ENCODE assay signal across 30 cellular contexts in genomic region chr12:100564090-100564489, GRCh38. TPM values are rescaled to one million over a fixed set of nuclear protein-coding genes. Genes with fewer than 3 reads are reported as not detected.
A peak's percentile ranks its signal among the peaks of the same experiment; 100 is the strongest.
DNase-seq lines count a peak whose midpoint lies in the region; ATAC-seq, FAIRE-seq and TF ChIP-seq lines count a peak whose summit lies in the region.
"Had no signal": no experiment of that assay in that cellular context is flagged by ENCODE, and none has a peak within 500 bp of the region (broad histone marks: within the 10 kb centered on the region; RNA-seq: fewer than 3 reads in every experiment).

No MANE protein-coding gene starts in this region.

- no peak overlapping the region for H3K27ac ChIP-seq in A549
- H3K27ac ChIP-seq in IMR-90 (ENCODE audit: insufficient read depth, low read length): no peak overlapping the region
- H3K27ac ChIP-seq in naive thymus-derived CD4-positive, alpha-beta T cell (ENCODE audit: low read depth, low read length): no peak overlapping the region
- no peak overlapping the region for H3K27ac ChIP-seq in psoas muscle
- H3K27ac ChIP-seq: ascending aorta, cardiac muscle cell, colonic mucosa, gastrocnemius medialis, neutrophil, suprapubic skin, upper lobe of right lung, WERI-Rb-1 had no signal

- no peak overlapping the region for H3K4me2 ChIP-seq in A549
- H3K4me2 ChIP-seq in IMR-90 (ENCODE audit: low read depth, low read length): no peak overlapping the region

- H3K4me3 ChIP-seq in A549: no peak overlapping the region
- no peak overlapping the region for H3K4me3 ChIP-seq in IMR-90 (ENCODE audit: insufficient read depth, low read depth, low read length)
- H3K4me3 ChIP-seq in fibroblast of pulmonary artery (replicated peaks; ENCODE audit: low read depth, low read length): no peak overlapping the region
- no peak overlapping the region for H3K4me3 ChIP-seq in naive thymus-derived CD4-positive, alpha-beta T cell (ENCODE audit: low read length)
- H3K4me3 ChIP-seq in psoas muscle: no peak overlapping the region
- H3K4me3 ChIP-seq: ascending aorta, cardiac muscle cell, colonic mucosa, gastrocnemius medialis, suprapubic skin, upper lobe of right lung had no signal

- H2AK9ac ChIP-seq in IMR-90 (replicated peaks; ENCODE audit: low read depth, low read length, poor library complexity): no peak overlapping the region

- H3K9ac ChIP-seq in IMR-90 (ENCODE audit: low read depth, low read length): no peak overlapping the region

- H2BK15ac ChIP-seq in IMR-90 (ENCODE audit: low read depth, low read length): no peak overlapping the region

- H3K36me3 Mint-ChIP-seq in naive thymus-derived CD4-positive, alpha-beta T cell: no peaks in the 10 kb centered on the region
- H3K36me3 Mint-ChIP-seq: stimulated activated naive B cell treated with anti-CD40 and anti-IgM and Interleukin-4, amounts not matched to agents 10 μg/mL and 1 μg/mL and 100 μg/mL, for 72 hours; T-cell had no signal

- no peak overlapping the region for H3K27ac Mint-ChIP-seq in naive thymus-derived CD4-positive, alpha-beta T cell
- H3K27ac Mint-ChIP-seq: activated T-cell treated with anti-CD3 and anti-CD28 coated beads, Interleukin-2, amount 50 U/mL, for 24 hours; CD4-positive, alpha-beta T cell; effector memory CD8-positive, alpha-beta T cell; stimulated activated naive B cell treated with anti-CD40 and anti-IgM and Interleukin-4, amounts not matched to agents 10 μg/mL and 1 μg/mL and 100 μg/mL, for 72 hours; T-cell had no signal

- H3K56ac ChIP-seq in IMR-90 (ENCODE audit: extremely low read depth, insufficient read depth, low read length): no peak overlapping the region

- peaks cover 0 to 7% (median 0%) of the 10 kb centered on the region in 7 donors for H3K4me1 Mint-ChIP-seq in naive thymus-derived CD4-positive, alpha-beta T cell
- H3K4me1 Mint-ChIP-seq: T-cell had no signal

- in situ Hi-C loops in IMR-90 (cut with MboI; ENCODE audit: low sequenced_read_pairs): no loop called here

- no peak overlapping the region for H2AK5ac ChIP-seq in IMR-90 (ENCODE audit: low read depth, low read length)

- H3K79me1 ChIP-seq in IMR-90 (ENCODE audit: low read depth in 1 of 2, low read length in 2 of 2): no peaks in the 10 kb centered on the region

- no peaks in the 10 kb centered on the region for H4K20me1 ChIP-seq in IMR-90 (ENCODE audit: insufficient read depth, low read length)

- TF ChIP-seq RAD21 in A549 (conservative IDR thresholded peaks at IDR 0.05 in 1 of 2, IDR thresholded peaks at IDR 0.05 in 1 of 2): no peak
- no peak for TF ChIP-seq RAD21 in IMR-90 (IDR thresholded peaks at IDR 0.05; ENCODE audit: low read length)

- H4K8ac ChIP-seq in IMR-90 (ENCODE audit: low read depth in 2 of 2, low read length in 2 of 2): no peak overlapping the region

- no TSS peak for BruUV-seq in IMR-90 (replicated peaks; lab: Mats Ljungman, UMichigan)

- no peak overlapping the region for H2BK5ac ChIP-seq in IMR-90 (ENCODE audit: low read depth, low read length, poor library complexity, severe bottlenecking)

- H3K18ac ChIP-seq in IMR-90 (ENCODE audit: low read depth, low read length): no peak overlapping the region

- peak; percentile 65 for FAIRE-seq in A549 (lab: Jason Lieb, UNC)

- H3K4me1 ChIP-seq in A549 (no peaks in the 10 kb centered on the region), IMR-90 (ENCODE audit: control insufficient read depth, insufficient read depth, low read length) (no peaks in the 10 kb centered on the region), psoas muscle (no peaks in the 10 kb centered on the region)
- H3K4me1 ChIP-seq in naive thymus-derived CD4-positive, alpha-beta T cell (ENCODE audit: control insufficient read depth in 2 of 2, insufficient read depth in 2 of 2, low read length in 2 of 2): no peaks in the 10 kb centered on the region
- H3K4me1 ChIP-seq: ascending aorta, colonic mucosa, gastrocnemius medialis, suprapubic skin, upper lobe of right lung had no signal

- H3K27me3 ChIP-seq in IMR-90 (ENCODE audit: control insufficient read depth, insufficient read depth, low read length): peaks cover 2% of the 10 kb centered on the region; the same call in 1 of the 2 replicates
- no peaks in the 10 kb centered on the region for H3K27me3 ChIP-seq in naive thymus-derived CD4-positive, alpha-beta T cell (ENCODE audit: control insufficient read depth in 2 of 2, insufficient read depth in 2 of 2, low read length in 2 of 2)
- H3K27me3 ChIP-seq in psoas muscle (ENCODE audit: insufficient read depth in 3 of 3, low read length in 2 of 3): peaks cover 0 to 2% (median 0%) of the 10 kb centered on the region in 3 donors
- H3K27me3 ChIP-seq: ascending aorta, colonic mucosa, gastrocnemius medialis, suprapubic skin, upper lobe of right lung had no signal

- H3K4me3 Mint-ChIP-seq in naive thymus-derived CD4-positive, alpha-beta T cell: no peak overlapping the region
- H3K4me3 Mint-ChIP-seq: activated T-cell treated with anti-CD3 and anti-CD28 coated beads, Interleukin-2, amount 50 U/mL, for 24 hours; CD4-positive, alpha-beta T cell; effector memory CD8-positive, alpha-beta T cell; stimulated activated naive B cell treated with anti-CD40 and anti-IgM and Interleukin-4, amounts not matched to agents 10 μg/mL and 1 μg/mL and 100 μg/mL, for 72 hours; T-cell had no signal

- dilution Hi-C loops in IMR-90 (cut with HindIII; ENCODE audit: low sequenced_read_pairs, unreplicated experiment): no loop called here

- intact Hi-C loops in IMR-90 (cut with micrococcal nuclease): no loop called here
- intact Hi-C loops in naive thymus-derived CD4-positive, alpha-beta T cell (cut with micrococcal nuclease): no loop called here
- intact Hi-C loops in psoas muscle (cut with DNase I): no loop called here

- H3K4ac ChIP-seq in IMR-90 (ENCODE audit: low read depth, low read length): no peak overlapping the region

- no peak overlapping the region for H3K14ac ChIP-seq in IMR-90 (replicated peaks; ENCODE audit: low read depth, low read length)

- 60% methylated on average over 2 of the region's 2 CpGs for WGBS in A549 (ENCODE audit: missing lambda C conversion rate)
- no CpG with 5 or more reads among the region's 2 CpGs for WGBS in IMR-90 (ENCODE audit: extremely low coverage in 2 of 2, insufficient read length in 1 of 2), 2 experiments
- 17 to 27% (median 18%) methylated on average over 2 of the region's 2 CpGs for WGBS in psoas muscle, 3 donors

- H3K9me1 ChIP-seq in IMR-90 (ENCODE audit: insufficient read depth, low read length): no peaks in the 10 kb centered on the region

- H3K36me3 ChIP-seq in IMR-90 (ENCODE audit: control insufficient read depth, insufficient read depth, low read length) (no peaks in the 10 kb centered on the region), psoas muscle (ENCODE audit: insufficient read depth in 1 of 2, low read depth in 1 of 2) (no peaks in the 10 kb centered on the region)
- H3K36me3 ChIP-seq in naive thymus-derived CD4-positive, alpha-beta T cell (ENCODE audit: control insufficient read depth in 2 of 3, insufficient read depth in 3 of 3, low read length in 3 of 3): no peaks in the 10 kb centered on the region
- H3K36me3 ChIP-seq: ascending aorta, cardiac muscle cell, colonic mucosa, gastrocnemius medialis, neutrophil, suprapubic skin, upper lobe of right lung, WERI-Rb-1 had no signal

- no peak overlapping the region for H3K23ac ChIP-seq in IMR-90 (ENCODE audit: low read depth, low read length)

- TF ChIP-seq POLR2A in A549 (IDR thresholded peaks at IDR 0.05; ENCODE audit: low read length) (no peak), IMR-90 (IDR thresholded peaks at IDR 0.05; ENCODE audit: low read depth, low read length) (no peak)

- CTCF ChIA-PET in A549 (lab: Yijun Ruan, JAX): no interaction called here
- CTCF ChIA-PET in IMR-90 (lab: Yijun Ruan, JAX): no interaction called here
- CTCF ChIA-PET in naive thymus-derived CD4-positive, alpha-beta T cell (lab: Charles Lee): no interaction called here

- H2BK20ac ChIP-seq in IMR-90 (ENCODE audit: low read depth, low read length): no peak overlapping the region

- TF ChIP-seq EP300 in A549 (IDR thresholded peaks at IDR 0.05): no peak

- no peak overlapping the region for H4K5ac ChIP-seq in IMR-90 (ENCODE audit: low read depth, low read length)

- H3K9me3 ChIP-seq in A549: no peaks in the 10 kb centered on the region
- H3K9me3 ChIP-seq in IMR-90 (ENCODE audit: control insufficient read depth, insufficient read depth, low read length): no peaks in the 10 kb centered on the region
- no peaks in the 10 kb centered on the region for H3K9me3 ChIP-seq in naive thymus-derived CD4-positive, alpha-beta T cell (ENCODE audit: control insufficient read depth in 2 of 3, low read length in 3 of 3)
- no peaks in the 10 kb centered on the region for H3K9me3 ChIP-seq in psoas muscle
- H3K9me3 ChIP-seq: ascending aorta, colonic mucosa, gastrocnemius medialis, neutrophil, suprapubic skin, upper lobe of right lung had no signal

- H2AFZ ChIP-seq in IMR-90 (replicated peaks; ENCODE audit: low read length, poor library complexity): no peak overlapping the region

- peaks cover 26 to 39% (median 30%) of the 10 kb centered on the region in 5 donors for H3K27me3 Mint-ChIP-seq in naive thymus-derived CD4-positive, alpha-beta T cell

- POLR2A ChIA-PET in A549 (lab: Yijun Ruan, JAX): no interaction called here
- POLR2A ChIA-PET in IMR-90 (lab: Charles Lee; ENCODE audit: unreplicated experiment): no interaction called here
- POLR2A ChIA-PET in naive thymus-derived CD4-positive, alpha-beta T cell (lab: Charles Lee): no interaction called here

- ATAC-seq in A549 (no peak), IMR-90 (ENCODE audit: low read depth) (peak; percentile 63), GM21360 (IDR thresholded peaks at IDR 0.05; ENCODE audit: unreplicated experiment) (no peak), psoas muscle (no peak)
- no peak for ATAC-seq in naive thymus-derived CD4-positive, alpha-beta T cell
- ATAC-seq: effector memory CD8-positive, alpha-beta T cell; esophagus mucosa; gastrocnemius medialis; stimulated activated naive B cell treated with anti-CD40 and anti-IgM and Interleukin-4, amounts not matched to agents 10 μg/mL and 1 μg/mL and 100 μg/mL, for 72 hours; T-cell; upper lobe of right lung had no signal

- no peak overlapping the region for H2BK120ac ChIP-seq in IMR-90 (ENCODE audit: low read depth, low read length)

- H4K91ac ChIP-seq in IMR-90 (ENCODE audit: insufficient read depth, low read depth, low read length): no peak overlapping the region

- no peak for DNase-seq in A549 (ENCODE audit: low read depth in 1 of 2, low spot score in 1 of 2)
- DNase-seq in IMR-90: peak; percentile 18
- DNase-seq in fibroblast of pulmonary artery (ENCODE audit: low read depth): peak; percentile 57
- peak; percentile 85 to 90 for DNase-seq in lung microvascular endothelial cell (ENCODE audit: low read depth in 2 of 2)
- no peak for DNase-seq in naive thymus-derived CD4-positive, alpha-beta T cell
- DNase-seq in ureter (ENCODE audit: low spot score): no peak
- no peak for DNase-seq in psoas muscle
- DNase-seq: activated CD4-positive, alpha-beta T cell treated with anti-CD3 and anti-CD28 coated beads for 48 hours; activated effector memory CD4-positive, alpha-beta T cell treated with anti-CD3 and anti-CD28 coated beads, Interleukin-2, amount 50 U/mL, for 16 hours; activated T-cell treated with anti-CD3 and anti-CD28 coated beads, Interleukin-2, amount 50 U/mL, for 24 hours; CD4-positive, alpha-beta T cell; colonic mucosa; DMS79 treated with DMSO at 0.1 percent for 48 hours; effector memory CD8-positive, alpha-beta T cell; gastrocnemius medialis; GF-D8; hippocampal formation; NCI-H1694; NCI-H446 treated with DMSO at 0.1 percent for 48 hours; RPMI8226; stimulated activated naive B cell treated with anti-CD40 and anti-IgM and Interleukin-4, amounts not matched to agents 10 μg/mL and 1 μg/mL and 100 μg/mL, for 72 hours; T-cell; upper lobe of right lung; WERI-Rb-1 had no signal

- TF ChIP-seq CTCF in A549 (IDR thresholded peaks at IDR 0.05) (no peak), IMR-90 (conservative IDR thresholded peaks at IDR 0.05; ENCODE audit: low read depth, low read length) (no peak), fibroblast of pulmonary artery (IDR thresholded peaks at IDR 0.05; ENCODE audit: low read length, missing control alignments) (no peak), psoas muscle (IDR thresholded peaks at IDR 0.05) (no peak)

- H3K9me3 Mint-ChIP-seq in naive thymus-derived CD4-positive, alpha-beta T cell: no peaks in the 10 kb centered on the region
- H3K9me3 Mint-ChIP-seq: activated T-cell treated with anti-CD3 and anti-CD28 coated beads, Interleukin-2, amount 50 U/mL, for 24 hours; CD4-positive, alpha-beta T cell; effector memory CD8-positive, alpha-beta T cell; stimulated activated naive B cell treated with anti-CD40 and anti-IgM and Interleukin-4, amounts not matched to agents 10 μg/mL and 1 μg/mL and 100 μg/mL, for 72 hours; T-cell had no signal

RNA-seq across cellular contexts. Expression of gene GAS2L3, which starts 9.4 kb away (rescaled TPM):
- 11.8 and 17.2 TPM in 2 replicates for polyA plus RNA-seq in A549 (2011; rRNA removed)
- polyA plus RNA-seq in A549 (2012; cell fraction: cytosol; rRNA removed): 2.0 and 2.6 TPM in 2 replicates
- 3.3 and 3.9 TPM in 2 replicates for polyA plus RNA-seq in A549 (2012; cell fraction: nucleus; rRNA removed)
- polyA plus RNA-seq in A549 (2017; fragmentation: RNase III; extraction: RNeasy Plus Mini Kit Qiagen cat#74134 plus additional on column Dnase treatment): 6.4 to 7.2 TPM (median 7.1 TPM) in 3 replicates
- 9.7 and 12.8 TPM in 2 replicates for polyA minus RNA-seq in A549 (2011; rRNA and poly(A)+ RNA removed)
- 15.6 and 27.2 TPM in 2 replicates for total RNA-seq in IMR-90 (2012; rRNA removed)
- 4.7 and 5.2 TPM in 2 replicates for polyA plus RNA-seq in IMR-90 (2012; rRNA removed)
- 0.37 and 0.60 TPM in 2 replicates for polyA plus RNA-seq in IMR-90 (2012; cell fraction: cytosol; rRNA removed)
- 0.73 and 9.0 TPM in 2 replicates for polyA plus RNA-seq in IMR-90 (2012; cell fraction: nucleus; rRNA removed; ENCODE audit: low replicate concordance)
- total RNA-seq in lung microvascular endothelial cell: 13.5 and 17.7 TPM in 2 replicates
- 1 to 10 TPM in 2 of 5 experiments, under 1 TPM in 3; 0.08 to 4.9 (median 0.16) TPM for total RNA-seq in naive thymus-derived CD4-positive, alpha-beta T cell
- polyA plus RNA-seq in naive thymus-derived CD4-positive, alpha-beta T cell: not detected
- 6.0 TPM for total RNA-seq in ureter
- 1 to 10 TPM in 2 of 4 donors, under 1 TPM in 2; 0.38 to 1.8 (median 1.3) TPM for total RNA-seq in psoas muscle
- polyA plus RNA-seq in psoas muscle: under 1 TPM; 0.26 to 0.61 (median 0.45) TPM
- total RNA-seq: ascending aorta had no signal

Comparison
In these comparisons a context has a peak if more than half of its experiments do, and no peak if none do; other contexts are left out.
1. DNase-seq: peak in IMR-90 (single experiment), fibroblast of pulmonary artery (single experiment) and lung microvascular endothelial cell (2 of 2); none in A549 (0 of 2), naive thymus-derived CD4-positive, alpha-beta T cell (0 of 9), ureter (single experiment) and psoas muscle (0 of 2).